Comparison of ENCODE assay signal across 16 cellular contexts in the genomic region with DNA sequence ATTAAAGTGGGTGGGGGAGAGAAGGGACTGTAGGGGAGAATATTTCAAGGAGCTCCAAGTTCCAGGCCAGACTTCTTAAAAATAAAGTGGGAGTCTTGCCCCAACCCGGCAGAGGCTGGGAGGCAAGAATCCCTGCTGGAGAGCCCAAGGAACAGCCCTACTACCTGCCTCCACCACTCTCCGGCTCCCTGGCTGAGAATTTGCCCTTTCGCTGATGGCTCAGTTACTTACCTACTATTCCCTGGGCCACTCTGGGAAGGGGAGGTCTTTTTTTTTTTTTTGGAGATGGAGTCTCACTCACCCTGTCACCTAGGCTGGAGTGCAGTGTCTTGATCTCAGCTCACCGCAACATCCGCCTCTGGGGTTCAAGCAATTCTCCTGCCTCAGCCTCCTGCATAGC. TPM values are rescaled to one million over a fixed set of nuclear protein-coding genes. Genes with fewer than 3 reads are reported as not detected.
"Had no signal": no experiment of that assay in that cellular context is flagged by ENCODE, and none has a peak within 500 bp of the region (broad histone marks: within the 10 kb centered on the region; RNA-seq: fewer than 3 reads in every experiment).

No MANE protein-coding gene starts in this region.

- H3K27ac Mint-ChIP-seq: activated T-helper 17 cell treated with anti-CD3 and anti-CD28 coated beads, Interleukin-2, amount 50 U/mL, for 72 hours; stimulated activated effector memory CD8-positive, alpha-beta T cell treated with anti-CD3 and anti-CD28 coated beads, Interleukin-12 subunit alpha, Interleukin-12 subunit beta, amount 100 ng/mL, for 72 hours had no signal

- H3K27me3 Mint-ChIP-seq: activated T-helper 17 cell treated with anti-CD3 and anti-CD28 coated beads, Interleukin-2, amount 50 U/mL, for 72 hours; central memory CD8-positive, alpha-beta T cell had no signal

- H3K4me1 Mint-ChIP-seq: activated T-helper 17 cell treated with anti-CD3 and anti-CD28 coated beads, Interleukin-2, amount 50 U/mL, for 72 hours had no signal

- DNase-seq: activated T-cell treated with anti-CD3 and anti-CD28 coated beads for 4 hours, cortex of kidney, midbrain, small intestine had no signal

- H3K9me3 Mint-ChIP-seq: activated T-helper 17 cell treated with anti-CD3 and anti-CD28 coated beads, Interleukin-2, amount 50 U/mL, for 72 hours; neural progenitor cell had no signal

- H3K36me3 Mint-ChIP-seq: neural progenitor cell had no signal

- H3K4me1 ChIP-seq: right lobe of liver had no signal

- H3K36me3 ChIP-seq: esophagus muscularis mucosa, neural progenitor cell, right lobe of liver, upper lobe of left lung had no signal

- H3K27ac ChIP-seq: body of pancreas, esophagus muscularis mucosa, neural progenitor cell, right lobe of liver, testis, upper lobe of left lung had no signal

- H3K4me3 Mint-ChIP-seq: activated T-helper 17 cell treated with anti-CD3 and anti-CD28 coated beads, Interleukin-2, amount 50 U/mL, for 72 hours; central memory CD8-positive, alpha-beta T cell; stimulated activated effector memory CD8-positive, alpha-beta T cell treated with anti-CD3 and anti-CD28 coated beads, Interleukin-12 subunit alpha, Interleukin-12 subunit beta, amount 100 ng/mL, for 72 hours had no signal

- H3K4me3 ChIP-seq: body of pancreas, esophagus muscularis mucosa, neural progenitor cell, psoas muscle, right lobe of liver, testis, upper lobe of left lung had no signal

- H3K27me3 ChIP-seq: body of pancreas, esophagus muscularis mucosa, neural progenitor cell, right lobe of liver, testis, upper lobe of left lung had no signal

- H3K9me3 ChIP-seq: body of pancreas, esophagus muscularis mucosa, psoas muscle, right lobe of liver, testis, upper lobe of left lung had no signal

- H3K9ac ChIP-seq: neural progenitor cell had no signal

RNA-seq across cellular contexts. Expression of a gene that starts 15.5 kb away (rescaled TPM):
- total RNA-seq: activated T-helper 17 cell treated with anti-CD3 and anti-CD28 coated beads, Interleukin-2, amount 50 U/mL, for 72 hours; lung microvascular endothelial cell; SK-MEL-5 had no signal

RNA-seq across cellular contexts. Expression of a gene that starts 29.8 kb away (rescaled TPM):
- total RNA-seq: activated T-helper 17 cell treated with anti-CD3 and anti-CD28 coated beads, Interleukin-2, amount 50 U/mL, for 72 hours; SK-MEL-5 had no signal
